9 cellular contexts compared by ENCODE assay signal in genomic region chr6:77740380-77740779, GRCh38.
DNase-seq lines count a peak whose midpoint lies in the region; ATAC-seq, FAIRE-seq and TF ChIP-seq lines count a peak whose summit lies in the region.
"Had no signal": no experiment of that assay in that cellular context is flagged by ENCODE, and none has a peak within 500 bp of the region (broad histone marks: within the 10 kb centered on the region; RNA-seq: fewer than 3 reads in every experiment).

No MANE protein-coding gene starts in this region.

- intact Hi-C loops in K562 (cut with micrococcal nuclease) = no loop called here

- CTCF ChIA-PET in K562 (lab: Yijun Ruan, JAX; ENCODE audit: low intra/inter-chr PET ratio) = no interaction called here
- CTCF ChIA-PET in CD8-positive, alpha-beta memory T cell (lab: Charles Lee) = no interaction called here

- H2BK5ac ChIP-seq in mesendoderm (ENCODE audit: low read length) = no peak overlapping the region

- H3K9me3 Mint-ChIP-seq in mesothelial cell of epicardium = peaks cover 23% of the 10 kb centered on the region
- peaks cover 0 to 8% (median 3%) of the 10 kb centered on the region in 5 donors for H3K9me3 Mint-ChIP-seq in CD8-positive, alpha-beta memory T cell

- H3K36me3 ChIP-seq in DND-41 (ENCODE audit: insufficient read depth, low read length) (no peaks in the 10 kb centered on the region), K562 (ENCODE audit: control insufficient read depth, insufficient read depth, low read length) (no peaks in the 10 kb centered on the region), mesendoderm (ENCODE audit: control insufficient read depth, insufficient read depth, low read length) (no peaks in the 10 kb centered on the region)
- H3K36me3 ChIP-seq in CD8-positive, alpha-beta memory T cell (ENCODE audit: insufficient read depth, low read length) = no peaks in the 10 kb centered on the region

- H4K8ac ChIP-seq in mesendoderm (ENCODE audit: low read depth, low read length) = no peak overlapping the region

- TF ChIP-seq POLR2A in K562 (conservative IDR thresholded peaks at IDR 0.05) = no peak

- no peak overlapping the region for H3K23ac ChIP-seq in mesendoderm (ENCODE audit: low read length)

- TF ChIP-seq RAD21 in K562 (CRISPR knock-in tag; conservative IDR thresholded peaks at IDR 0.05 in 1 of 2, IDR thresholded peaks at IDR 0.05 in 1 of 2) = peak; percentile 25 to 50; a peak in 2 of 4 replicates

- no peak for TF ChIP-seq EP300 in K562 (IDR thresholded peaks at IDR 0.05; ENCODE audit: low read length)

- in situ Hi-C loops in K562 (cut with MboI) = no loop called here

- no peak overlapping the region for H4K5ac ChIP-seq in mesendoderm (ENCODE audit: low read length)

- H3K36me3 Mint-ChIP-seq in mesothelial cell of epicardium = no peaks in the 10 kb centered on the region
- no peaks in the 10 kb centered on the region for H3K36me3 Mint-ChIP-seq in CD8-positive, alpha-beta memory T cell

- no peak overlapping the region for H2AFZ ChIP-seq in DND-41 (ENCODE audit: low read depth, low read length)
- no peak overlapping the region for H2AFZ ChIP-seq in K562 (ENCODE audit: low read depth, low read length)

- H3K4me1 Mint-ChIP-seq in mesothelial cell of epicardium = no peaks in the 10 kb centered on the region
- H3K4me1 Mint-ChIP-seq in CD8-positive, alpha-beta memory T cell = no peaks in the 10 kb centered on the region

- H3K27ac ChIP-seq in DND-41 (ENCODE audit: low read length) (no peak overlapping the region), K562 (ENCODE audit: extremely low read depth, low read depth, low read length) (no peak overlapping the region), mesendoderm (ENCODE audit: low read depth, low read length) (no peak overlapping the region)
- H3K27ac ChIP-seq in CD8-positive, alpha-beta memory T cell (ENCODE audit: low read depth, low read length) = no peak overlapping the region

- H3K79me1 ChIP-seq in mesendoderm (ENCODE audit: low read length) = no peaks in the 10 kb centered on the region

- DNase-seq in DND-41 (no peak), KG1 (lab: John Stamatoyannopoulos, UW) (peak; percentile 7), K562 (ENCODE audit: extremely low read depth in 1 of 4, low spot score in 3 of 4) (peak; percentile 7 to 16 (median 12)), mesothelial cell of epicardium (ENCODE audit: low spot score in 2 of 2, unreplicated experiment in 2 of 2) (no peak), C1 segment of cervical spinal cord (lab: John Stamatoyannopoulos, UW) (no peak), mesendoderm (no peak)
- no peak for DNase-seq in activated T-cell treated with anti-CD3 and anti-CD28 coated beads, Interleukin-2, amount 50 U/mL, for 48 hours
- DNase-seq in CD8-positive, alpha-beta memory T cell = no peak

- no peak for FAIRE-seq in K562 (lab: Jason Lieb, UNC)

- ATAC-seq in DND-41 (ENCODE audit: insufficient read depth, low read depth) (no peak), K562 (no peak)

- no peak overlapping the region for H3K4me3 ChIP-seq in DND-41 (ENCODE audit: low read depth in 1 of 2, low read length in 2 of 2)
- no peak overlapping the region for H3K4me3 ChIP-seq in K562
- H3K4me3 ChIP-seq in mesendoderm (ENCODE audit: low read length) = no peak overlapping the region
- H3K4me3 ChIP-seq in CD8-positive, alpha-beta memory T cell (ENCODE audit: low read length) = no peak overlapping the region

- no peaks in the 10 kb centered on the region for H3K79me2 ChIP-seq in DND-41 (ENCODE audit: insufficient read depth, low read length)
- no peaks in the 10 kb centered on the region for H3K79me2 ChIP-seq in K562 (ENCODE audit: control insufficient read depth, insufficient read depth, low read length)
- no peaks in the 10 kb centered on the region for H3K79me2 ChIP-seq in mesendoderm (ENCODE audit: control insufficient read depth, insufficient read depth, low read length)

- H2AK5ac ChIP-seq in mesendoderm (ENCODE audit: low read length) = no peak overlapping the region

- no peak overlapping the region for H3K27ac Mint-ChIP-seq in mesothelial cell of epicardium
- no peak overlapping the region for H3K27ac Mint-ChIP-seq in CD8-positive, alpha-beta memory T cell
- H3K27ac Mint-ChIP-seq: T-helper 1 cell treated with Interleukin-12 subunit alpha and Interleukin-12 subunit beta and Interleukin-4 antibody, amounts not matched to agents 30 μg/mL and 1 μg/mL, for 36 hours had no signal

- H4K20me1 ChIP-seq in DND-41 (ENCODE audit: insufficient read depth, low read length) = no peaks in the 10 kb centered on the region
- no peaks in the 10 kb centered on the region for H4K20me1 ChIP-seq in K562 (replicated peaks; ENCODE audit: control insufficient read depth, insufficient read depth, low read length)

- no peak overlapping the region for H3K4ac ChIP-seq in mesendoderm (ENCODE audit: low read depth, low read length)

- H3K18ac ChIP-seq in mesendoderm (ENCODE audit: low read length) = no peak overlapping the region

- H3K27me3 Mint-ChIP-seq in mesothelial cell of epicardium (ENCODE audit: low read depth) = no peaks in the 10 kb centered on the region
- no peaks in the 10 kb centered on the region for H3K27me3 Mint-ChIP-seq in CD8-positive, alpha-beta memory T cell

- no peaks in the 10 kb centered on the region for H3K9me1 ChIP-seq in K562 (ENCODE audit: control insufficient read depth, insufficient read depth, low read length)

- POLR2A ChIA-PET in K562 (lab: Yijun Ruan, JAX) = no interaction called here
- POLR2A ChIA-PET in CD8-positive, alpha-beta memory T cell (lab: Charles Lee) = no interaction called here

- H3K9ac ChIP-seq in DND-41 (ENCODE audit: low read depth, low read length) = no peak overlapping the region
- H3K9ac ChIP-seq in K562 (ENCODE audit: insufficient read depth in 1 of 2, low read depth in 2 of 2, low read length in 2 of 2) = no peak overlapping the region
- H3K9ac ChIP-seq in mesendoderm (ENCODE audit: low read length) = no peak overlapping the region

- no peaks in the 10 kb centered on the region for H3K4me1 ChIP-seq in DND-41 (ENCODE audit: insufficient read depth, low read length)
- no peaks in the 10 kb centered on the region for H3K4me1 ChIP-seq in K562 (replicated peaks in 1 of 2; ENCODE audit: control insufficient read depth in 2 of 2, insufficient read depth in 2 of 2, low read length in 2 of 2)
- H3K4me1 ChIP-seq in mesendoderm (ENCODE audit: control insufficient read depth, low read depth, low read length) = no peaks in the 10 kb centered on the region
- no peaks in the 10 kb centered on the region for H3K4me1 ChIP-seq in CD8-positive, alpha-beta memory T cell (ENCODE audit: insufficient read depth, low read length)

- no peak overlapping the region for H2BK15ac ChIP-seq in mesendoderm (replicated peaks; ENCODE audit: low read depth)

- H3K56ac ChIP-seq in mesendoderm (ENCODE audit: low read length) = no peak overlapping the region

- no peak overlapping the region for H2BK120ac ChIP-seq in mesendoderm (ENCODE audit: low read depth, low read length)

- no TSS peak for BruUV-seq in K562 (replicated peaks; lab: Mats Ljungman, UMichigan)

- WGBS in K562 (ENCODE audit: insufficient coverage, low coverage, missing lambda C conversion rate) = 0% methylated on average over 1 of the region's 1 CpG
- no CpG with 5 or more reads among the region's 1 CpG for WGBS in mesendoderm (ENCODE audit: extremely low coverage, insufficient coverage, low lambda C conversion rate)

- TF ChIP-seq CTCF in DND-41 (IDR thresholded peaks at IDR 0.05; ENCODE audit: borderline replicate concordance, extremely low read depth, low read length, poor library complexity, severe bottlenecking) (peak; percentile 54), K562 (IDR thresholded peaks at IDR 0.05 in 2 of 3, conservative IDR thresholded peaks at IDR 0.05 in 1 of 3; ENCODE audit: insufficient read depth in 2 of 3, low read depth in 1 of 3, low read length in 3 of 3) (peak in 1 of 3 experiments; percentile 43; a peak in 2 of 6 replicates), mesothelial cell of epicardium (IDR thresholded peaks at IDR 0.05; ENCODE audit: unreplicated experiment) (peak; percentile 85)

- H3K27me3 ChIP-seq in DND-41 (ENCODE audit: insufficient read depth, low read length, poor library complexity) (no peaks in the 10 kb centered on the region), K562 (ENCODE audit: control insufficient read depth in 2 of 2, insufficient read depth in 2 of 2, low read length in 2 of 2) (no peaks in the 10 kb centered on the region), mesendoderm (ENCODE audit: insufficient read depth, low read length, poor library complexity) (no peaks in the 10 kb centered on the region)
- H3K27me3 ChIP-seq in CD8-positive, alpha-beta memory T cell (ENCODE audit: insufficient read depth, low read length, poor library complexity, severe bottlenecking) = no peaks in the 10 kb centered on the region

- H3K9me3 ChIP-seq in DND-41 (ENCODE audit: insufficient read depth, low read length, severe bottlenecking) (no peaks in the 10 kb centered on the region), K562 (replicated peaks; ENCODE audit: control insufficient read depth, insufficient read depth, low read depth, low read length) (no peaks in the 10 kb centered on the region)
- no peaks in the 10 kb centered on the region for H3K9me3 ChIP-seq in CD8-positive, alpha-beta memory T cell (ENCODE audit: low read length)

- no peak overlapping the region for H3K4me3 Mint-ChIP-seq in mesothelial cell of epicardium
- no peak overlapping the region for H3K4me3 Mint-ChIP-seq in CD8-positive, alpha-beta memory T cell
- H3K4me3 Mint-ChIP-seq: T-helper 1 cell treated with Interleukin-12 subunit alpha and Interleukin-12 subunit beta and Interleukin-4 antibody, amounts not matched to agents 30 μg/mL and 1 μg/mL, for 36 hours had no signal

- H3K4me2 ChIP-seq in DND-41 (ENCODE audit: insufficient read depth, low read length) (no peak overlapping the region), K562 (ENCODE audit: insufficient read depth, low read length) (no peak overlapping the region), mesendoderm (ENCODE audit: low read length) (no peak overlapping the region)

TF ChIP-seq in K562, 482 proteins besides CTCF, POLR2A, EP300 and RAD21 (continues in another document):
- TF ChIP-seq MAFK (IDR thresholded peaks at IDR 0.05; ENCODE audit: low read length) (no peak), ZNF354B (CRISPR knock-in tag; IDR thresholded peaks at IDR 0.05) (no peak), YY1 (IDR thresholded peaks at IDR 0.05; ENCODE audit: borderline replicate concordance in 1 of 3, control insufficient read depth in 1 of 3, extremely low read depth in 1 of 3, insufficient read depth in 3 of 3, insufficient read length in 1 of 3, insufficient replicate concordance in 2 of 3, low read depth in 1 of 3, low read length in 2 of 3) (no peak), ZNF124 (CRISPR knock-in tag; IDR thresholded peaks at IDR 0.05) (no peak), ZNF41 (CRISPR knock-in tag; conservative IDR thresholded peaks at IDR 0.05) (no peak), NCOR1 (IDR thresholded peaks at IDR 0.05) (no peak)

Comparison
In these comparisons a context has a peak if more than half of its experiments do, and no peak if none do; other contexts are left out.
1. DNase-seq: peak in KG1 (single experiment) and K562 (4 of 4); none in DND-41 (single experiment), mesothelial cell of epicardium (0 of 2), C1 segment of cervical spinal cord (0 of 14), mesendoderm (single experiment), activated T-cell treated with anti-CD3 and anti-CD28 coated beads, Interleukin-2, amount 50 U/mL, for 48 hours (0 of 2) and CD8-positive, alpha-beta memory T cell (0 of 5).